Comparison of ENCODE assay signal across 28 cellular contexts in the genomic region with DNA sequence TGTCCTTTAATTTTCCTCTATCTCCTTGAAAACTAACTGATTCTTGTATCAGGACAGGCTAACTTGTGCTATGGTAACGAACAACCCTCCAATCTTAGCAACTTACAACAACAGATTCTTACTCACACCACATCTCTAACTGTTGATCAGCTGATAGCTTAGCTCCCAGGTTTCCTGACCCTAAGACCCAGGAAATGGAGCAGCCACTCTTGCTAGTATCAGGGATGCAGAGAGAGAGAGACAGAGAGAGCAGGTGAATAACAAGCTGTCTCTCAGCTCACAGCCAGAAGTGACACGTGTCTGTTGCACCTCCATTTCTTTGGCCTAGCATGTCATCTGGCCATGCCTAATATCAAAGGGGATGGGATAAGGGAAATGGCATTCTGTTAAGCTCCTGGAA.
"Had no signal": no experiment of that assay in that cellular context is flagged by ENCODE, and none has a peak within 500 bp of the region (broad histone marks: within the 10 kb centered on the region; RNA-seq: fewer than 3 reads in every experiment).

No MANE protein-coding gene starts in this region.

- DNase-seq: naive thymus-derived CD8-positive, alpha-beta T cell; occipital lobe; ovary; psoas muscle; right cardiac atrium; right lobe of liver; sigmoid colon; small intestine; stimulated activated CD4-positive, alpha-beta T cell treated with anti-CD3 and anti-CD28 coated beads, Interleukin-12 subunit alpha, Interleukin-12 subunit beta, amount 100 ng/mL, for 4 hours; stimulated activated CD4-positive, alpha-beta T cell treated with anti-CD3 and anti-CD28 coated beads, Interleukin-1b, Interleukin-23, amount 100 ng/mL, for 48 hours; stimulated activated CD4-positive, alpha-beta T cell treated with anti-CD3 and anti-CD28 coated beads, Interleukin-4, amount 100 ng/mL, for 1 hour; stimulated activated CD4-positive, alpha-beta T cell treated with anti-CD3 and anti-CD28 coated beads, Interleukin-4, amount 100 ng/mL, for 4 hours; stimulated activated CD8-positive, alpha-beta memory T cell treated with anti-CD3 and anti-CD28 coated beads, Interleukin-4, amount 100 ng/mL, for 48 hours; stimulated activated naive CD4-positive, alpha-beta T cell; stimulated activated naive CD8-positive, alpha-beta T cell treated with anti-CD3 and anti-CD28 coated beads, Interleukin-15, amount 100 ng/mL, for 72 hours; stimulated activated naive CD8-positive, alpha-beta T cell treated with anti-CD3 and anti-CD28 coated beads, Interleukin-15, Interleukin-2, amounts not matched to agents 100 U/mL and 50 U/mL, for 24 hours; testis; tibial artery; transverse colon; upper lobe of right lung; uterus had no signal

- ATAC-seq: naive thymus-derived CD8-positive, alpha-beta T cell; psoas muscle; right cardiac atrium; right lobe of liver; stimulated activated memory B cell treated with anti-CD40 and anti-IgM and Interleukin-4, amounts not matched to agents 10 μg/mL and 1 μg/mL and 100 μg/mL, for 72 hours; stimulated activated naive CD8-positive, alpha-beta T cell treated with anti-CD3 and anti-CD28 coated beads, Interleukin-15, amount 100 ng/mL, for 72 hours; stimulated activated naive CD8-positive, alpha-beta T cell treated with anti-CD3 and anti-CD28 coated beads, Interleukin-15, Interleukin-2, amounts not matched to agents 100 U/mL and 50 U/mL, for 24 hours; upper lobe of right lung had no signal

- H3K36me3 Mint-ChIP-seq: neural progenitor cell; stimulated activated memory B cell treated with anti-CD40 and anti-IgM and Interleukin-4, amounts not matched to agents 10 μg/mL and 1 μg/mL and 100 μg/mL, for 72 hours; type B pancreatic cell had no signal

- H3K27ac ChIP-seq: neural progenitor cell, ovary, parathyroid adenoma, psoas muscle, right lobe of liver, sigmoid colon, suprapubic skin, testis, tibial artery, transverse colon, upper lobe of right lung, uterus had no signal

- H3K9me3 Mint-ChIP-seq: nephron, neural progenitor cell had no signal

- H3K9ac ChIP-seq: neural progenitor cell, parathyroid adenoma had no signal

- H3K4me3 Mint-ChIP-seq: naive thymus-derived CD8-positive, alpha-beta T cell; nephron; neural progenitor cell; stimulated activated memory B cell treated with anti-CD40 and anti-IgM and Interleukin-4, amounts not matched to agents 10 μg/mL and 1 μg/mL and 100 μg/mL, for 72 hours; stimulated activated naive CD8-positive, alpha-beta T cell treated with anti-CD3 and anti-CD28 coated beads, Interleukin-15, amount 100 ng/mL, for 72 hours; type B pancreatic cell had no signal

- H3K27me3 ChIP-seq: neural progenitor cell, ovary, right lobe of liver, sigmoid colon, testis, transverse colon, upper lobe of right lung, uterus had no signal

- H3K4me2 ChIP-seq: neural progenitor cell had no signal

- H3K4me1 ChIP-seq: neural progenitor cell, parathyroid adenoma, psoas muscle, right lobe of liver, sigmoid colon, suprapubic skin, testis, tibial artery, transverse colon, upper lobe of right lung, uterus had no signal

- H3K79me2 ChIP-seq: parathyroid adenoma had no signal

- H3K36me3 ChIP-seq: neural progenitor cell, ovary, right lobe of liver, sigmoid colon, suprapubic skin, tibial artery, transverse colon, upper lobe of right lung, uterus had no signal

- H3K27ac Mint-ChIP-seq: naive thymus-derived CD8-positive, alpha-beta T cell; nephron; neural progenitor cell; progenitor cell of endocrine pancreas; stimulated activated memory B cell treated with anti-CD40 and anti-IgM and Interleukin-4, amounts not matched to agents 10 μg/mL and 1 μg/mL and 100 μg/mL, for 72 hours; stimulated activated naive CD8-positive, alpha-beta T cell treated with anti-CD3 and anti-CD28 coated beads, Interleukin-15, amount 100 ng/mL, for 72 hours; type B pancreatic cell had no signal

- H3K27me3 Mint-ChIP-seq: stimulated activated memory B cell treated with anti-CD40 and anti-IgM and Interleukin-4, amounts not matched to agents 10 μg/mL and 1 μg/mL and 100 μg/mL, for 72 hours; stimulated activated naive CD8-positive, alpha-beta T cell treated with anti-CD3 and anti-CD28 coated beads, Interleukin-15, amount 100 ng/mL, for 72 hours had no signal

- H3K4me3 ChIP-seq: neural progenitor cell, ovary, psoas muscle, right lobe of liver, sigmoid colon, suprapubic skin, testis, tibial artery, transverse colon, upper lobe of right lung, uterus had no signal

- H3K4me1 Mint-ChIP-seq: naive thymus-derived CD8-positive, alpha-beta T cell; nephron; stimulated activated memory B cell treated with anti-CD40 and anti-IgM and Interleukin-4, amounts not matched to agents 10 μg/mL and 1 μg/mL and 100 μg/mL, for 72 hours; stimulated activated naive CD8-positive, alpha-beta T cell treated with anti-CD3 and anti-CD28 coated beads, Interleukin-15, amount 100 ng/mL, for 72 hours had no signal

- H3K9me3 ChIP-seq: ovary, psoas muscle, right lobe of liver, testis, tibial artery, upper lobe of right lung, uterus had no signal
